Comparison of ENCODE assay signal across 18 cellular contexts in genomic region chr16:12064291-12064690, GRCh38.
"Had no signal": no experiment of that assay in that cellular context is flagged by ENCODE, and none has a peak within 500 bp of the region (broad histone marks: within the 10 kb centered on the region; RNA-seq: fewer than 3 reads in every experiment).

No MANE protein-coding gene starts in this region.

- ATAC-seq: heart left ventricle; left colon; naive thymus-derived CD4-positive, alpha-beta T cell; sciatic nerve; stimulated activated naive CD8-positive, alpha-beta T cell treated with anti-CD3 and anti-CD28 coated beads, Interleukin-15, Interleukin-2, amounts not matched to agents 100 U/mL and 50 U/mL, for 24 hours; upper lobe of right lung had no signal

- DNase-seq: effector CD8-positive, alpha-beta T cell; foreskin melanocyte; heart left ventricle; hippocampal formation; left colon; naive thymus-derived CD4-positive, alpha-beta T cell; nephron progenitor cell; stimulated activated CD4-positive, alpha-beta T cell treated with anti-CD3 and anti-CD28 coated beads, Interleukin-2, amount 100 ng/mL, for 24 hours; stimulated activated CD4-positive, alpha-beta T cell treated with anti-CD3 and anti-CD28 coated beads, Interleukin-4, amount 100 ng/mL, for 4 hours; stimulated activated naive CD8-positive, alpha-beta T cell treated with anti-CD3 and anti-CD28 coated beads, Interleukin-15, Interleukin-2, amounts not matched to agents 100 U/mL and 50 U/mL, for 24 hours had no signal

- H3K27ac ChIP-seq: dorsolateral prefrontal cortex, neutrophil, suprapubic skin, upper lobe of right lung had no signal

- H3K27me3 Mint-ChIP-seq: naive thymus-derived CD4-positive, alpha-beta T cell had no signal

- H3K4me3 ChIP-seq: coronary artery, dorsolateral prefrontal cortex, heart left ventricle, spleen, suprapubic skin, tibial nerve, upper lobe of right lung had no signal

- H3K27me3 ChIP-seq: dorsolateral prefrontal cortex, heart left ventricle, neutrophil, spleen, suprapubic skin, tibial nerve, upper lobe of right lung had no signal

- H3K9me3 Mint-ChIP-seq: naive thymus-derived CD4-positive, alpha-beta T cell; nephron progenitor cell had no signal

- H3K9me3 ChIP-seq: heart left ventricle, neutrophil, spleen, suprapubic skin, tibial nerve, upper lobe of right lung had no signal

- H3K4me3 Mint-ChIP-seq: naive thymus-derived CD4-positive, alpha-beta T cell; nephron progenitor cell had no signal

- H3K36me3 ChIP-seq: upper lobe of right lung had no signal
